In genomic region chr7:55845164-55845563, GRCh38 we compare ENCODE assay signal across 2 cellular contexts. TPM values are rescaled to one million over a fixed set of nuclear protein-coding genes. Genes with fewer than 3 reads are reported as not detected.
"Had no signal": no experiment of that assay in that cellular context is flagged by ENCODE, and none has a peak within 500 bp of the region (broad histone marks: within the 10 kb centered on the region; RNA-seq: fewer than 3 reads in every experiment).

No MANE protein-coding gene starts in this region.

RNA-seq across cellular contexts. Expression of gene SEPTIN14, which starts 17.4 kb away (rescaled TPM):
- total RNA-seq: G401, GM12878 had no signal
